ENCODE assay signal across 7 cellular contexts in the genomic region with DNA sequence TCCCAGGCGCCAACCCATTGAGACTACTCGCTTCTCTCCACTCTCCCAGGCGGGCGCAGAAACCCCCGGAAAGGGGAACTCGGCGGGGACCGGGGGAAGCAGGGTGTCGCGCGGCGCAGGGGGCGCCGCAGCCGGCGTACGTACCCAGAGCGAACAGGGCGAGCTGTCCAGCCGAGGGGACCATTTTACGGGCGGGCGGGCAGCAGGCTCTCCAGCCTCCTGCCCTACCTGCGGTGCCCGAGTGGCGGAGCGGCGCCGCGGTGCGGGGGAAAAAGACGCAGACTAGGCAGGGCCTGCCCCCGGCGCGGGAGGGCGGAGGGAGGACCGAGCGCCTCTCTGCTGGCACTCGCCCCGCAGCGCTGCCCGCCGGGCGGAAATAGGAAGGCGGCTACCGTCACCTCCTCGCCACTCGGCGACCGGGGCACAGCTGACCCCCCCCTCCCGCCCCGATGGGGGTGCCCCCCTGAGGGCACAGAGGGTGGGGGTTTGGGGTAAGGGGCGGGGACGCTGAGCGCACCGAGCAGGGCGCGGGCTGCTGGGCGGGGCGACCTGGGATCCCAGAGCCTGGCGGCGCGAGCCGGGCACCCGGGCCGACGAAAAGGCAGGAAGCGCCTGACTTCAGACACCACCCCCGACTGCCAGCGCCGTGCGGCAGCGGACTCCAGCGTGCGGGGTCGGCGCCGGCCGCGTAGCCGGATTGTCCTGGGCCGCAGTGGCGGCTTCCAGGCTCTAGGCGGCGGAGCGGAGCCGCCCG. TPM values are rescaled to one million over a fixed set of nuclear protein-coding genes. Genes with fewer than 3 reads are reported as not detected.
DNase-seq lines count a peak whose midpoint lies in the region; ATAC-seq and TF ChIP-seq lines count a peak whose summit lies in the region.

Gene TGFA (minus strand): TSS at position 243 of the 754 bp plus-strand sequence. CDS start 59 bp downstream, at position 184.

- TF ChIP-seq CTCF in GM12875 (IDR thresholded peaks at IDR 0.05; ENCODE audit: borderline replicate concordance, insufficient read depth, low read depth, low read length): peak; percentile 94
- peak; percentile 83 for TF ChIP-seq CTCF in chondrocyte (IDR thresholded peaks at IDR 0.05)

- ATAC-seq in HG02938 (IDR thresholded peaks at IDR 0.05; ENCODE audit: unreplicated experiment): peak; percentile 59

- H3K9me3 Mint-ChIP-seq in chondrocyte (ENCODE audit: low read depth): no peaks in the 10 kb centered on the region

- DNase-seq in NCI-H2171 (lab: John Stamatoyannopoulos, UW) (peak; percentile 57), chondrocyte (ENCODE audit: low spot score) (no peak), left kidney (ENCODE audit: low read depth, low spot score) (peak; percentile 92)
- DNase-seq in activated CD4-positive, CD25-positive, alpha-beta regulatory T cell treated with anti-CD3 and anti-CD28 coated beads, Interleukin-2, amount 50 U/mL, for 72 hours: peak; percentile 74
- DNase-seq in stimulated activated CD4-positive, alpha-beta T cell treated with anti-CD3 and anti-CD28 coated beads, Interleukin-1b, Interleukin-23, amount 100 ng/mL, for 48 hours: peak; percentile 64

- peaks cover 12% of the 10 kb centered on the region for H3K4me1 Mint-ChIP-seq in chondrocyte (ENCODE audit: low read depth)

- H3K4me3 ChIP-seq in GM12875 (ENCODE audit: low read depth, low read length): no peak within 1 kb of the TSS

- H3K4me3 Mint-ChIP-seq in chondrocyte (ENCODE audit: unreplicated experiment): peak within 1 kb of the TSS; percentile 75

- H3K27me3 Mint-ChIP-seq in chondrocyte (ENCODE audit: low read depth): peaks cover 60% of the 10 kb centered on the region

- H3K36me3 Mint-ChIP-seq in chondrocyte (ENCODE audit: low read depth): no peaks in the 10 kb centered on the region

- no peak within 1 kb of the TSS for H3K27ac Mint-ChIP-seq in chondrocyte (ENCODE audit: unreplicated experiment)

RNA-seq across cellular contexts. Expression of gene TGFA, which starts in this region (rescaled TPM):
- 0.21 to 0.25 TPM in 2 of 3 replicates, not detected in the other for total RNA-seq in chondrocyte
